ENCODE assay signal across 10 cellular contexts in the genomic region with DNA sequence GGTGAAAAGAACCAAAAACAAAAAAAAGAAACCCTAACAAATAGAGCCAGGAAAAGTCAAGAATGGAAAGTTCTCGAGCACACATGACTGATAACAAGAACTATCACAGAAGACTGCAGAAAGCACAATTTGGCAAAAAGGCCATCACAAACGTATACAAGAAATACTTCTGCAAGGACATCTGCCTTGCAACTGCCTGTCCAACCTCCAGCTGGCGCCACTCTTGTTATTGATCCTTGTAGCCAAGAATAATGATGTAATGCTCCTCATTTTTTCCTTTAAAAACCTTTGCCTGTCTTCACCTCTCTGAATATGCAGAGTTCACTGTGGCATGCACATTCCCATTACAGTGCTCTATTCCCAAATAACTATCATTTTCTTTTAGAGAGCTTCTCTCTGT.
DNase-seq lines count a peak whose midpoint lies in the region; ATAC-seq and TF ChIP-seq lines count a peak whose summit lies in the region.
"Had no signal": no experiment of that assay in that cellular context is flagged by ENCODE, and none has a peak within 500 bp of the region (broad histone marks: within the 10 kb centered on the region; RNA-seq: fewer than 3 reads in every experiment).

No MANE protein-coding gene starts in this region.

- no peaks in the 10 kb centered on the region for H3K27me3 Mint-ChIP-seq in natural killer cell (ENCODE audit: low read depth in 2 of 2)
- H3K27me3 Mint-ChIP-seq: naive B cell had no signal

- H3K18ac ChIP-seq in mesendoderm (ENCODE audit: low read length), result no peak overlapping the region

- no peaks in the 10 kb centered on the region for H3K79me2 ChIP-seq in mammary epithelial cell (ENCODE audit: insufficient read depth, low read length)
- H3K79me2 ChIP-seq in mesendoderm (ENCODE audit: control insufficient read depth, insufficient read depth, low read length), result no peaks in the 10 kb centered on the region

- H4K5ac ChIP-seq in mesendoderm (ENCODE audit: low read length), result no peak overlapping the region

- dilution Hi-C loops in mammary epithelial cell (cut with HindIII; ENCODE audit: low sequenced_read_pairs), result no loop called here

- 59% methylated on average over 3 of the region's 3 CpGs for WGBS in mammary epithelial cell (ENCODE audit: low coverage, missing lambda C conversion rate)
- WGBS in mesendoderm (ENCODE audit: extremely low coverage, insufficient coverage, low lambda C conversion rate), result no CpG with 5 or more reads among the region's 3 CpGs

- H2AFZ ChIP-seq in mammary epithelial cell (ENCODE audit: low read depth, low read length), result no peak overlapping the region

- BruUV-seq in mammary epithelial cell (replicated peaks; lab: Mats Ljungman, UMichigan), result no TSS peak

- H3K27ac ChIP-seq in HL-60 (replicated peaks), result no peak overlapping the region
- no peak overlapping the region for H3K27ac ChIP-seq in mammary epithelial cell (ENCODE audit: insufficient read depth, low read depth, low read length)
- H3K27ac ChIP-seq in mesendoderm (ENCODE audit: low read depth, low read length), result no peak overlapping the region

- H3K36me3 Mint-ChIP-seq in natural killer cell, result no peaks in the 10 kb centered on the region
- H3K36me3 Mint-ChIP-seq: naive B cell had no signal

- H3K9me3 ChIP-seq in mammary epithelial cell (replicated peaks; ENCODE audit: insufficient read depth, low read length), result no peaks in the 10 kb centered on the region

- no peak overlapping the region for H3K23ac ChIP-seq in mesendoderm (ENCODE audit: low read length)

- no peak overlapping the region for H4K8ac ChIP-seq in mesendoderm (ENCODE audit: low read depth, low read length)

- no peak overlapping the region for H3K4me3 Mint-ChIP-seq in natural killer cell

- intact Hi-C loops in mammary epithelial cell (cut with micrococcal nuclease), result no loop called here
- intact Hi-C loops in natural killer cell (cut with micrococcal nuclease), result no loop called here

- no peak overlapping the region for H2BK5ac ChIP-seq in mesendoderm (ENCODE audit: low read length)

- CTCF ChIA-PET in mammary epithelial cell (lab: Charles Lee; ENCODE audit: low non-redundant PET), result no interaction called here

- TF ChIP-seq CTCF in HL-60 (IDR thresholded peaks at IDR 0.05; ENCODE audit: insufficient read depth, low read length) (peak; percentile 4), mammary epithelial cell (conservative IDR thresholded peaks at IDR 0.05 in 1 of 2, IDR thresholded peaks at IDR 0.05 in 1 of 2; ENCODE audit: extremely low read depth in 1 of 2, insufficient read depth in 1 of 2, low read depth in 1 of 2, low read length in 2 of 2) (peak; percentile 57 to 66), natural killer cell (IDR thresholded peaks at IDR 0.05) (no peak)

- ATAC-seq in natural killer cell (no peak), GM21423 (IDR thresholded peaks at IDR 0.05; ENCODE audit: unreplicated experiment) (no peak), GM19463 (IDR thresholded peaks at IDR 0.05; ENCODE audit: unreplicated experiment) (no peak)

- in situ Hi-C loops in mammary epithelial cell (cut with MboI; ENCODE audit: low sequenced_read_pairs in 2 of 2), result loop anchor here (25.0 kb wide), 2 partner anchors 526 to 676 kb away; no protein-coding TSS in a partner anchor

- no peaks in the 10 kb centered on the region for H3K79me1 ChIP-seq in mesendoderm (ENCODE audit: low read length)

- no peaks in the 10 kb centered on the region for H3K4me1 Mint-ChIP-seq in natural killer cell
- H3K4me1 Mint-ChIP-seq: naive B cell had no signal

- no peak overlapping the region for H3K27ac Mint-ChIP-seq in natural killer cell
- H3K27ac Mint-ChIP-seq: naive B cell had no signal

- no peak overlapping the region for H3K4ac ChIP-seq in mesendoderm (ENCODE audit: low read depth, low read length)

- peak; percentile 40 for DNase-seq in ELR (ENCODE audit: low read depth)
- no peak for DNase-seq in HL-60 (ENCODE audit: low read depth in 1 of 2, low spot score in 1 of 2)
- no peak for DNase-seq in mammary epithelial cell
- peak; percentile 39 for DNase-seq in mesendoderm
- no peak for DNase-seq in natural killer cell
- DNase-seq: effector memory CD4-positive, alpha-beta T cell; naive B cell had no signal

- no peaks in the 10 kb centered on the region for H3K27me3 ChIP-seq in HL-60 (ENCODE audit: insufficient read depth, poor library complexity, severe bottlenecking)
- H3K27me3 ChIP-seq in mammary epithelial cell (ENCODE audit: insufficient read depth, low read length), result peaks cover 2% of the 10 kb centered on the region
- no peaks in the 10 kb centered on the region for H3K27me3 ChIP-seq in mesendoderm (ENCODE audit: insufficient read depth, low read length, poor library complexity)

- peaks cover 4 to 5% of the 10 kb centered on the region in 2 donors for H3K9me3 Mint-ChIP-seq in natural killer cell

- H3K56ac ChIP-seq in mesendoderm (ENCODE audit: low read length), result no peak overlapping the region

- H4K20me1 ChIP-seq in mammary epithelial cell (ENCODE audit: insufficient read depth, low read length), result no peaks in the 10 kb centered on the region

- H2BK120ac ChIP-seq in mesendoderm (ENCODE audit: low read depth, low read length), result no peak overlapping the region

- no peak overlapping the region for H3K9ac ChIP-seq in mammary epithelial cell (ENCODE audit: insufficient read depth, low read length)
- H3K9ac ChIP-seq in mesendoderm (ENCODE audit: low read length), result no peak overlapping the region

- H3K4me2 ChIP-seq in mammary epithelial cell (ENCODE audit: insufficient read depth, low read depth, low read length) (no peak overlapping the region), mesendoderm (ENCODE audit: low read length) (no peak overlapping the region)
- H3K4me2 ChIP-seq: smooth muscle cell had no signal

- H3K4me3 ChIP-seq in HL-60 (replicated peaks; ENCODE audit: insufficient read depth, low read length), result no peak overlapping the region
- no peak overlapping the region for H3K4me3 ChIP-seq in mammary epithelial cell (replicated peaks in 1 of 3; ENCODE audit: insufficient read depth in 1 of 3, low read depth in 2 of 3, low read length in 3 of 3)
- no peak overlapping the region for H3K4me3 ChIP-seq in mesendoderm (ENCODE audit: low read length)
- H3K4me3 ChIP-seq: smooth muscle cell had no signal

- no peaks in the 10 kb centered on the region for H3K36me3 ChIP-seq in mammary epithelial cell (ENCODE audit: insufficient read depth, low read length)
- no peaks in the 10 kb centered on the region for H3K36me3 ChIP-seq in mesendoderm (ENCODE audit: control insufficient read depth, insufficient read depth, low read length)

- H2AK5ac ChIP-seq in mesendoderm (ENCODE audit: low read length), result no peak overlapping the region

- no peak overlapping the region for H2BK15ac ChIP-seq in mesendoderm (replicated peaks; ENCODE audit: low read depth)

- H3K4me1 ChIP-seq in mammary epithelial cell (ENCODE audit: insufficient read depth, low read length) (no peaks in the 10 kb centered on the region), mesendoderm (ENCODE audit: control insufficient read depth, low read depth, low read length) (no peaks in the 10 kb centered on the region)

Comparison
In these comparisons a context has a peak if more than half of its experiments do, and no peak if none do; other contexts are left out.
1. DNase-seq: peak in ELR (single experiment) and mesendoderm (single experiment); none in HL-60 (0 of 2), mammary epithelial cell (single experiment) and natural killer cell (single experiment).